ENCODE assay signal across 26 cellular contexts in genomic region chr5:178472138-178472537, GRCh38.
"Had no signal": no experiment of that assay in that cellular context is flagged by ENCODE, and none has a peak within 500 bp of the region (broad histone marks: within the 10 kb centered on the region; RNA-seq: fewer than 3 reads in every experiment).

No MANE protein-coding gene starts in this region.

- H3K4me3 Mint-ChIP-seq: naive thymus-derived CD8-positive, alpha-beta T cell; nephron; neural crest cell; stimulated activated effector memory CD8-positive, alpha-beta T cell treated with anti-CD3 and anti-CD28 coated beads, Interleukin-12 subunit alpha, Interleukin-12 subunit beta, amount 100 ng/mL, for 72 hours; stimulated activated naive CD8-positive, alpha-beta T cell treated with anti-CD3 and anti-CD28 coated beads, Interleukin-15, Interleukin-2, amounts not matched to agents 100 ng/mL and 50 ng/mL, for 24 hours had no signal

- H3K4me3 ChIP-seq: left lung, lower lobe of right lung, pancreas, prostate gland, sigmoid colon, spleen, suprapubic skin, thoracic aorta, tibial artery, upper lobe of right lung had no signal

- H3K4me1 Mint-ChIP-seq: stimulated activated effector memory CD8-positive, alpha-beta T cell treated with anti-CD3 and anti-CD28 coated beads, Interleukin-12 subunit alpha, Interleukin-12 subunit beta, amount 100 ng/mL, for 72 hours had no signal

- H3K36me3 ChIP-seq: left lung, lower lobe of right lung, pancreas, prostate gland, sigmoid colon, spleen, suprapubic skin, thoracic aorta, tibial artery, upper lobe of right lung had no signal

- ATAC-seq: left colon; left lung; lower lobe of right lung; naive thymus-derived CD8-positive, alpha-beta T cell; pancreas; right cardiac atrium; stimulated activated effector memory CD8-positive, alpha-beta T cell treated with anti-CD3 and anti-CD28 coated beads, Interleukin-12 subunit alpha, Interleukin-12 subunit beta, amount 100 ng/mL, for 72 hours; upper lobe of right lung had no signal

- H3K27ac Mint-ChIP-seq: nephron; stimulated activated effector memory CD8-positive, alpha-beta T cell treated with anti-CD3 and anti-CD28 coated beads, Interleukin-12 subunit alpha, Interleukin-12 subunit beta, amount 100 ng/mL, for 72 hours; stimulated activated naive CD8-positive, alpha-beta T cell treated with anti-CD3 and anti-CD28 coated beads, Interleukin-15, Interleukin-2, amounts not matched to agents 100 ng/mL and 50 ng/mL, for 24 hours had no signal

- H3K36me3 Mint-ChIP-seq: naive thymus-derived CD8-positive, alpha-beta T cell; stimulated activated effector memory CD8-positive, alpha-beta T cell treated with anti-CD3 and anti-CD28 coated beads, Interleukin-12 subunit alpha, Interleukin-12 subunit beta, amount 100 ng/mL, for 72 hours had no signal

- H3K27ac ChIP-seq: left lung, lower lobe of right lung, pancreas, prostate gland, sigmoid colon, spleen, suprapubic skin, thoracic aorta, tibial artery, upper lobe of right lung had no signal

- H3K9me3 ChIP-seq: left lung, lower lobe of right lung, pancreas, prostate gland, sigmoid colon, suprapubic skin, thoracic aorta, tibial artery, upper lobe of right lung had no signal

- H3K27me3 Mint-ChIP-seq: stimulated activated naive CD8-positive, alpha-beta T cell treated with anti-CD3 and anti-CD28 coated beads, Interleukin-15, Interleukin-2, amounts not matched to agents 100 ng/mL and 50 ng/mL, for 24 hours had no signal

- DNase-seq: hippocampal formation; kidney glomerular epithelial cell; left colon; left lung; lower lobe of right lung; mammary epithelial cell; mesenchymal stem cell; naive thymus-derived CD8-positive, alpha-beta T cell; pancreas; retina; right cardiac atrium; sigmoid colon; small intestine; spleen; stimulated activated CD4-positive, alpha-beta T cell treated with anti-CD3 and anti-CD28 coated beads, Interleukin-4, amount 100 ng/mL, for 24 hours; stimulated activated naive CD4-positive, alpha-beta T cell; trophoblast cell; upper lobe of right lung had no signal

- H3K9me3 Mint-ChIP-seq: stimulated activated effector memory CD8-positive, alpha-beta T cell treated with anti-CD3 and anti-CD28 coated beads, Interleukin-12 subunit alpha, Interleukin-12 subunit beta, amount 100 ng/mL, for 72 hours; stimulated activated naive CD8-positive, alpha-beta T cell treated with anti-CD3 and anti-CD28 coated beads, Interleukin-15, Interleukin-2, amounts not matched to agents 100 ng/mL and 50 ng/mL, for 24 hours had no signal

- H3K27me3 ChIP-seq: left lung, pancreas, spleen, suprapubic skin, tibial artery, upper lobe of right lung had no signal
